ENCODE assay signal across 8 cellular contexts in genomic region chr7:102306916-102307677, GRCh38. TPM values are rescaled to one million over a fixed set of nuclear protein-coding genes. Genes with fewer than 3 reads are reported as not detected.
DNase-seq lines count a peak whose midpoint lies in the region; ATAC-seq and TF ChIP-seq lines count a peak whose summit lies in the region.

No MANE protein-coding gene starts in this region.

- no peaks in the 10 kb centered on the region for H3K27me3 Mint-ChIP-seq in MCF 10A (ENCODE audit: insufficient read depth, unreplicated experiment)
- H3K27me3 Mint-ChIP-seq in activated CD8-positive, alpha-beta T cell treated with anti-CD3 and anti-CD28 coated beads for 36 hours, result no peaks in the 10 kb centered on the region

- no peaks in the 10 kb centered on the region for H3K9me3 ChIP-seq in mammary epithelial cell (replicated peaks; ENCODE audit: insufficient read depth, low read length)
- no peaks in the 10 kb centered on the region for H3K9me3 ChIP-seq in Loucy (ENCODE audit: insufficient read depth, low read depth, low read length)

- H3K9me3 Mint-ChIP-seq in MCF 10A (ENCODE audit: unreplicated experiment), result no peaks in the 10 kb centered on the region
- no peaks in the 10 kb centered on the region for H3K9me3 Mint-ChIP-seq in activated CD8-positive, alpha-beta T cell treated with anti-CD3 and anti-CD28 coated beads for 36 hours

- H3K4me2 ChIP-seq in mammary epithelial cell (ENCODE audit: insufficient read depth, low read depth, low read length) (no peak overlapping the region), Loucy (ENCODE audit: low read depth, low read length, poor library complexity, severe bottlenecking) (peak overlapping the region; percentile 48)

- in situ Hi-C loops in mammary epithelial cell (cut with MboI; ENCODE audit: low sequenced_read_pairs in 2 of 2), result no loop called here
- in situ Hi-C loops in G401 (cut with HindIII; ENCODE audit: low sequenced_read_pairs), result no loop called here

- H3K27ac ChIP-seq in mammary epithelial cell (ENCODE audit: insufficient read depth, low read depth, low read length) (no peak overlapping the region), substantia nigra (ENCODE audit: low read depth, low read length, poor library complexity, severe bottlenecking) (no peak overlapping the region)

- H3K27ac Mint-ChIP-seq in MCF 10A (ENCODE audit: low read depth, unreplicated experiment), result no peak overlapping the region
- H3K27ac Mint-ChIP-seq in activated CD8-positive, alpha-beta T cell treated with anti-CD3 and anti-CD28 coated beads for 36 hours, result no peak overlapping the region

- no peaks in the 10 kb centered on the region for H3K27me3 ChIP-seq in mammary epithelial cell (ENCODE audit: insufficient read depth, low read length)
- no peaks in the 10 kb centered on the region for H3K27me3 ChIP-seq in H7 (ENCODE audit: control insufficient read depth, insufficient read depth, low read length)
- no peaks in the 10 kb centered on the region for H3K27me3 ChIP-seq in Loucy (ENCODE audit: insufficient read depth, low read length, poor library complexity, severe bottlenecking)

- CTCF ChIA-PET in MCF 10A (lab: Yijun Ruan, JAX) (no interaction called here), mammary epithelial cell (lab: Charles Lee; ENCODE audit: low non-redundant PET) (no interaction called here)
- CTCF ChIA-PET in activated CD8-positive, alpha-beta T cell treated with anti-CD3 and anti-CD28 coated beads for 36 hours (lab: Charles Lee), result no interaction called here

- peak; percentile 77 for ATAC-seq in activated CD8-positive, alpha-beta T cell treated with anti-CD3 and anti-CD28 coated beads for 36 hours

- no peaks in the 10 kb centered on the region for H4K20me1 ChIP-seq in mammary epithelial cell (ENCODE audit: insufficient read depth, low read length)
- no peaks in the 10 kb centered on the region for H4K20me1 ChIP-seq in Loucy (ENCODE audit: insufficient read depth, low read length, poor library complexity, severe bottlenecking)

- peak; percentile 46 for DNase-seq in MCF 10A (ENCODE audit: unreplicated experiment)
- DNase-seq in mammary epithelial cell, result no peak
- DNase-seq in H7, result peak; percentile 85
- DNase-seq in activated CD8-positive, alpha-beta T cell treated with anti-CD3 and anti-CD28 coated beads for 36 hours, result peak; percentile 51
- DNase-seq in iPS-NIHi7 (ENCODE audit: extremely low spot score), result peak; percentile 61
- peak in 38 of 49 donors; percentile 9 to 81 (median 42) for DNase-seq in substantia nigra (lab: John Stamatoyannopoulos, UW)
- DNase-seq in G401 (ENCODE audit: low spot score), result no peak

- H3K4me1 ChIP-seq in mammary epithelial cell (ENCODE audit: insufficient read depth, low read length), result no peaks in the 10 kb centered on the region
- H3K4me1 ChIP-seq in Loucy (ENCODE audit: insufficient read depth, low read length, poor library complexity, severe bottlenecking), result peaks cover 23% of the 10 kb centered on the region

- no peaks in the 10 kb centered on the region for H3F3A ChIP-seq in Loucy (ENCODE audit: low read depth)

- H3K36me3 ChIP-seq in mammary epithelial cell (ENCODE audit: insufficient read depth, low read length), result no peaks in the 10 kb centered on the region
- no peaks in the 10 kb centered on the region; the same call in 1 of the 2 replicates for H3K36me3 ChIP-seq in H7 (replicated peaks; ENCODE audit: control insufficient read depth, insufficient read depth, low read length)
- no peaks in the 10 kb centered on the region for H3K36me3 ChIP-seq in Loucy (ENCODE audit: insufficient read depth, low read length)

- no peaks in the 10 kb centered on the region for H3K36me3 Mint-ChIP-seq in MCF 10A (ENCODE audit: insufficient read depth, unreplicated experiment)
- no peaks in the 10 kb centered on the region for H3K36me3 Mint-ChIP-seq in activated CD8-positive, alpha-beta T cell treated with anti-CD3 and anti-CD28 coated beads for 36 hours (ENCODE audit: low read depth)

- no peak overlapping the region for H2AFZ ChIP-seq in mammary epithelial cell (ENCODE audit: low read depth, low read length)
- peak overlapping the region; percentile 8; the same call in 1 of the 2 replicates for H2AFZ ChIP-seq in Loucy (ENCODE audit: low read length)

- no peaks in the 10 kb centered on the region for H3K4me1 Mint-ChIP-seq in MCF 10A (ENCODE audit: insufficient read depth, unreplicated experiment)
- peaks cover 10% of the 10 kb centered on the region for H3K4me1 Mint-ChIP-seq in activated CD8-positive, alpha-beta T cell treated with anti-CD3 and anti-CD28 coated beads for 36 hours (ENCODE audit: low read depth)

- TF ChIP-seq CTCF in MCF 10A (IDR thresholded peaks at IDR 0.05; ENCODE audit: unreplicated experiment) (no peak), mammary epithelial cell (conservative IDR thresholded peaks at IDR 0.05 in 1 of 2, IDR thresholded peaks at IDR 0.05 in 1 of 2; ENCODE audit: extremely low read depth in 1 of 2, insufficient read depth in 1 of 2, low read depth in 1 of 2, low read length in 2 of 2) (no peak), Loucy (conservative IDR thresholded peaks at IDR 0.05; ENCODE audit: low read length) (no peak)
- no peak for TF ChIP-seq CTCF in activated CD8-positive, alpha-beta T cell treated with anti-CD3 and anti-CD28 coated beads for 36 hours (IDR thresholded peaks at IDR 0.05)

- H3K79me2 ChIP-seq in mammary epithelial cell (ENCODE audit: insufficient read depth, low read length) (no peaks in the 10 kb centered on the region), Loucy (ENCODE audit: insufficient read depth, low read length) (no peaks in the 10 kb centered on the region)

- BruUV-seq in MCF 10A (replicated peaks; lab: Mats Ljungman, UMichigan) (no TSS peak), mammary epithelial cell (replicated peaks; lab: Mats Ljungman, UMichigan) (no TSS peak)

- no peak overlapping the region for H3K4me3 ChIP-seq in mammary epithelial cell (replicated peaks in 1 of 3; ENCODE audit: insufficient read depth in 1 of 3, low read depth in 2 of 3, low read length in 3 of 3)
- no peak overlapping the region for H3K4me3 ChIP-seq in H7 (ENCODE audit: insufficient read depth, low read depth, low read length)
- peak overlapping the region; percentile 49 for H3K4me3 ChIP-seq in Loucy (ENCODE audit: low read length, poor library complexity, severe bottlenecking)

- intact Hi-C loops in MCF 10A (cut with micrococcal nuclease), result no loop called here
- intact Hi-C loops in mammary epithelial cell (cut with micrococcal nuclease), result no loop called here
- intact Hi-C loops in activated CD8-positive, alpha-beta T cell treated with anti-CD3 and anti-CD28 coated beads for 36 hours (cut with micrococcal nuclease), result no loop called here

- dilution Hi-C loops in mammary epithelial cell (cut with HindIII; ENCODE audit: low sequenced_read_pairs), result no loop called here

- H3K4me3 Mint-ChIP-seq in MCF 10A (ENCODE audit: unreplicated experiment), result no peak overlapping the region
- H3K4me3 Mint-ChIP-seq in activated CD8-positive, alpha-beta T cell treated with anti-CD3 and anti-CD28 coated beads for 36 hours, result no peak overlapping the region

- POLR2A ChIA-PET in MCF 10A (lab: Yijun Ruan, JAX), result interaction anchor here (0.7 kb wide), 1 partner anchor 147 kb away, joined by 3 read pairs; no protein-coding TSS in a partner anchor
- POLR2A ChIA-PET in activated CD8-positive, alpha-beta T cell treated with anti-CD3 and anti-CD28 coated beads for 36 hours (lab: Charles Lee), result interaction anchor here (0.7 kb wide), 1 partner anchor 11 kb away, joined by 3 read pairs; no protein-coding TSS in a partner anchor

- H3K9ac ChIP-seq in mammary epithelial cell (ENCODE audit: insufficient read depth, low read length) (no peak overlapping the region), Loucy (ENCODE audit: low read depth, low read length, poor library complexity, severe bottlenecking) (peak overlapping the region; percentile 63)

- no peaks in the 10 kb centered on the region for H3K9me2 ChIP-seq in Loucy (replicated peaks; ENCODE audit: low read depth, low read length)

- 72% methylated on average over 13 of the region's 17 CpGs for WGBS in mammary epithelial cell (ENCODE audit: low coverage, missing lambda C conversion rate)

RNA-seq across cellular contexts. Expression of gene SH2B2, which starts 20.4 kb away (rescaled TPM):
- total RNA-seq in MCF 10A (2022), result 1.4 and 2.4 TPM in 2 replicates
- total RNA-seq in mammary epithelial cell, result 1 to 10 TPM; 3.0 to 3.4 TPM
- polyA plus RNA-seq in mammary epithelial cell, result 1.3 TPM
- not detected for polyA minus RNA-seq in mammary epithelial cell
- total RNA-seq in H7 (2014; rRNA removed; shearing (Covaris generic)), result 6.2 and 11.1 TPM in 2 replicates
- 1 to 10 TPM; 5.0 to 7.1 TPM for total RNA-seq in activated CD8-positive, alpha-beta T cell treated with anti-CD3 and anti-CD28 coated beads for 36 hours
- total RNA-seq in G401 (2014; rRNA removed; shearing (Covaris generic)), result 31.6 and 43.6 TPM in 2 replicates

RNA-seq across cellular contexts. Expression of gene SPDYE6, which starts 49.1 kb away (rescaled TPM):
- not detected in 2 replicates for total RNA-seq in MCF 10A (2022)
- total RNA-seq in mammary epithelial cell, result not detected
- not detected for polyA plus RNA-seq in mammary epithelial cell
- polyA minus RNA-seq in mammary epithelial cell, result not detected
- not detected in 2 replicates for total RNA-seq in H7 (2014; rRNA removed; shearing (Covaris generic))
- total RNA-seq in activated CD8-positive, alpha-beta T cell treated with anti-CD3 and anti-CD28 coated beads for 36 hours, result not detected
- not detected in 2 replicates for total RNA-seq in G401 (2014; rRNA removed; shearing (Covaris generic))

Comparison
In these comparisons a context has a peak if more than half of its experiments do, and no peak if none do; other contexts are left out.
1. DNase-seq: peak in MCF 10A (single experiment), H7 (single experiment), activated CD8-positive, alpha-beta T cell treated with anti-CD3 and anti-CD28 coated beads for 36 hours (single experiment), iPS-NIHi7 (single experiment) and substantia nigra (38 of 49); none in mammary epithelial cell (single experiment) and G401 (single experiment).